In the genomic region with DNA sequence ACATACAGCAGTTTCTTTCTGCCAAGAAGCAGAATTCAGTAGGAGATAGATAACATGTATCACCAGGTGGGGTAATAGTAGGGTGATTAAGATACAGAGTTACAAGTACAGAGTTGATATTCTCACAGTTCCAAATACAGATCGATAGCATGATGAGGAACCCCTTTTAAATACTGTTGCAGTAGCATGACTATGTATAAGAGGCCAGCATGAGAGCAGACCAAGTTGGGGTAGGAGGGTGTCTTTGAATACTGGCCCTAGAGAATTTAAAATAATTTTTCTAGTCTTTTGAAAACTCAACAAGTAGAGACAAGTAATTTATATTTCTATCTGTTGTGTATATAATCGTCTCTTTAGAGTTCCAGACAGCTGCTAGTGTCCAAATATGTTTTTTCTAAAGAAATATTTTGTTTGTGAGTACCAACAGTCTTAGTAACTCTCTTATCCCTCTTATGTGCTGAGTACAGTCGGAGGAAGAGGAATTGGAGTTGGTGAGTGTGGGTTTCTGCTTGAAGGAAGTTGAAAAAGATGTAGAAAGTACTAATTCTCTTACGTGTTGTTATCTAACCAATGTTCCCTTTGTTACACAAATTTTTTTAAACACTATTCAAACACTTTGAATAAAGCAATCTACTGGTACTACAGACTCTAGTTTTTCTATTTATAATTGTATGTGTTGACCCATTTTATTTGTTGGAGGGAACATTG, we compare ENCODE assay signal across 8 cellular contexts. TPM values are rescaled to one million over a fixed set of nuclear protein-coding genes. Genes with fewer than 3 reads are reported as not detected.
DNase-seq lines count a peak whose midpoint lies in the region; ATAC-seq and TF ChIP-seq lines count a peak whose summit lies in the region.

No MANE protein-coding gene starts in this region.

- peaks cover 29% of the 10 kb centered on the region for H3K4me1 ChIP-seq in ACC112 (ENCODE audit: control insufficient read depth, insufficient read depth, low read length, unreplicated experiment)
- H3K4me1 ChIP-seq in mesenchymal stem cell (ENCODE audit: control insufficient read depth, insufficient read depth, low read depth, low read length): no peaks in the 10 kb centered on the region

- POLR2A ChIA-PET in MCF 10A (lab: Yijun Ruan, JAX): interaction anchor here (0.7 to 3.6 kb wide), 17 partner anchors 15 to 453 kb away, joined by 3 to 25 read pairs (median 4); partner anchors contain the start of genes LYSMD4 and MEF2A

- WGBS in mesenchymal stem cell: 70% methylated on average over 2 of the region's 4 CpGs

- H3K27me3 Mint-ChIP-seq in MCF 10A (ENCODE audit: insufficient read depth, unreplicated experiment): no peaks in the 10 kb centered on the region

- no peaks in the 10 kb centered on the region for H3K9me3 Mint-ChIP-seq in MCF 10A (ENCODE audit: unreplicated experiment)

- CTCF ChIA-PET in MCF 10A (lab: Yijun Ruan, JAX): interaction anchor here (0.6 to 4.5 kb wide), 25 partner anchors 11 to 476 kb away, joined by 3 to 68 read pairs (median 8); no protein-coding TSS in a partner anchor

- no peak overlapping the region for H4K8ac ChIP-seq in mesenchymal stem cell (ENCODE audit: low read length)

- DNase-seq in MCF 10A (ENCODE audit: unreplicated experiment) (no peak), mesenchymal stem cell (no peak), NCI-H2081 (lab: John Stamatoyannopoulos, UW) (no peak), epidermal melanocyte (ENCODE audit: insufficient read length, low spot score) (no peak)

- no peak overlapping the region for H2BK5ac ChIP-seq in mesenchymal stem cell (ENCODE audit: low read depth, low read length, poor library complexity, severe bottlenecking)

- H3K4me3 ChIP-seq in ACC112 (ENCODE audit: low read depth, low read length) (peak overlapping the region; percentile 38; the same call in 1 of the 2 replicates), mesenchymal stem cell (ENCODE audit: insufficient read depth in 1 of 2, low read depth in 1 of 2, low read length in 2 of 2) (peak overlapping the region in 1 of 2 experiments; percentile 3)

- H3K23ac ChIP-seq in mesenchymal stem cell (ENCODE audit: low read length in 2 of 2): no peak overlapping the region

- H3K18ac ChIP-seq in mesenchymal stem cell (ENCODE audit: low read depth in 1 of 2, low read length in 2 of 2): no peak overlapping the region

- H2AFZ ChIP-seq in ACC112 (ENCODE audit: low read length, unreplicated experiment) (no peak overlapping the region), mesenchymal stem cell (ENCODE audit: low read depth, low read length) (no peak overlapping the region)

- H3K27me3 ChIP-seq in ACC112 (ENCODE audit: insufficient read depth, low read length) (no peaks in the 10 kb centered on the region), mesenchymal stem cell (ENCODE audit: control insufficient read depth in 1 of 2, insufficient read depth in 1 of 2, low read length in 2 of 2) (no peaks in the 10 kb centered on the region)

- peaks cover 3% of the 10 kb centered on the region for H3K36me3 Mint-ChIP-seq in MCF 10A (ENCODE audit: insufficient read depth, unreplicated experiment)

- H3K79me2 ChIP-seq in ACC112 (ENCODE audit: control insufficient read depth, insufficient read depth, low read length, unreplicated experiment): no peaks in the 10 kb centered on the region

- peak overlapping the region; percentile 0 for H3K4me3 Mint-ChIP-seq in MCF 10A (ENCODE audit: unreplicated experiment)

- peak; percentile 7 for ATAC-seq in HG03135 (IDR thresholded peaks at IDR 0.05; ENCODE audit: unreplicated experiment)
- ATAC-seq in GM21381 (IDR thresholded peaks at IDR 0.05; ENCODE audit: unreplicated experiment): no peak
- no peak for ATAC-seq in HG03520 (IDR thresholded peaks at IDR 0.05; ENCODE audit: unreplicated experiment)

- no peak overlapping the region for H2BK12ac ChIP-seq in mesenchymal stem cell (ENCODE audit: low read length in 2 of 2)

- peak overlapping the region; percentile 85 for H3K9ac ChIP-seq in mesenchymal stem cell (ENCODE audit: low read length)

- H3K4me1 Mint-ChIP-seq in MCF 10A (ENCODE audit: insufficient read depth, unreplicated experiment): peaks cover 29% of the 10 kb centered on the region

- no peak overlapping the region for H2AK5ac ChIP-seq in mesenchymal stem cell (ENCODE audit: low read length, severe bottlenecking)

- H3K27ac ChIP-seq in ACC112 (ENCODE audit: low read depth, low read length): peak overlapping the region; percentile 72
- peak overlapping the region; percentile 87 for H3K27ac ChIP-seq in mesenchymal stem cell (ENCODE audit: low read length, poor library complexity, severe bottlenecking)

- TSS peak; percentile 96 for BruUV-seq in MCF 10A (replicated peaks; lab: Mats Ljungman, UMichigan)

- H2BK120ac ChIP-seq in mesenchymal stem cell (ENCODE audit: low read depth, low read length): no peak overlapping the region

- H3K79me1 ChIP-seq in mesenchymal stem cell (replicated peaks; ENCODE audit: low read length, poor library complexity, severe bottlenecking): peaks cover 2% of the 10 kb centered on the region

- H3K4me2 ChIP-seq in mesenchymal stem cell (ENCODE audit: low read length, poor library complexity, severe bottlenecking): no peak overlapping the region

- H2BK15ac ChIP-seq in mesenchymal stem cell (ENCODE audit: low read depth, poor library complexity, severe bottlenecking): no peak overlapping the region

- no peak overlapping the region for H3K4ac ChIP-seq in mesenchymal stem cell (ENCODE audit: low read depth in 1 of 2, low read length in 2 of 2)

- no peaks in the 10 kb centered on the region for H3K9me3 ChIP-seq in mesenchymal stem cell (ENCODE audit: control insufficient read depth, low read length)

- H4K91ac ChIP-seq in mesenchymal stem cell (ENCODE audit: low read length): no peak overlapping the region

- intact Hi-C loops in MCF 10A (cut with micrococcal nuclease): loop anchor here (5.0 kb wide), 1 partner anchor 276 kb away; no protein-coding TSS in a partner anchor

- no peaks in the 10 kb centered on the region for H3K36me3 ChIP-seq in ACC112 (ENCODE audit: insufficient read depth, low read length)
- peaks cover 0 to 9% of the 10 kb centered on the region in 2 experiments for H3K36me3 ChIP-seq in mesenchymal stem cell (ENCODE audit: control insufficient read depth in 1 of 2, insufficient read depth in 2 of 2, low read depth in 1 of 2, low read length in 2 of 2)

- no peak overlapping the region for H3K14ac ChIP-seq in mesenchymal stem cell (ENCODE audit: low read length in 2 of 2)

- H3K27ac Mint-ChIP-seq in MCF 10A (ENCODE audit: low read depth, unreplicated experiment): peak overlapping the region; percentile 84

- no peak for TF ChIP-seq CTCF in MCF 10A (IDR thresholded peaks at IDR 0.05; ENCODE audit: unreplicated experiment)

RNA-seq across cellular contexts. Expression of gene LYSMD4, which starts 30.2 kb away (rescaled TPM):
- total RNA-seq in MCF 10A (2022): 5.7 and 9.0 TPM in 2 replicates
- polyA plus RNA-seq in mesenchymal stem cell (2013, experiment 1 of 2): 4.6 TPM
- polyA plus RNA-seq in mesenchymal stem cell (2013, experiment 2 of 2): 4.2 TPM
